26 cellular contexts compared by ENCODE assay signal in the genomic region with DNA sequence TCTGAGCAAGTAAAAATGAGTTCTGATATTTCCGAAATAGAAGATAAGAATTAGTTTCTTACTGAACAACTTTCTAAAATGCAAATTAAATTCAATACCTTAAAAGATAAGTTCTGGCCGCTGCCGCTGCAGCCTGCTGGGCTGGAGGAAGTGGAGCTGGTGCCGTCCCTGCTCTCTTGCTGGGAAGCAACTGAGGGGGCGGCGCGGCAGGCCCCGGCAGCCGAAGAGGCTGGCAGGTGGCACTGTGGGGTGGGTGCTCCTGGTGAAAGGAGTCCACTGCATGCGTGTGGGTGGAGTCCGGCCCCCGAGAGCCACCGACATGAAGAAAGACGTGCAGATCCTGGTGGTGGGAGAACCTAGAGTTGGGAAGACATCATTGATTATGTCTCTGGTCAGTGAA.
"Had no signal": no experiment of that assay in that cellular context is flagged by ENCODE, and none has a peak within 500 bp of the region (broad histone marks: within the 10 kb centered on the region; RNA-seq: fewer than 3 reads in every experiment).

No MANE protein-coding gene starts in this region.

- H3K4me3 ChIP-seq: ascending aorta, dorsolateral prefrontal cortex, esophagus muscularis mucosa, gastroesophageal sphincter, testis, vagina had no signal

- H3K27me3 ChIP-seq: ascending aorta, dorsolateral prefrontal cortex, esophagus muscularis mucosa, gastroesophageal sphincter, neutrophil, testis, vagina had no signal

- H3K27ac ChIP-seq: ascending aorta, dorsolateral prefrontal cortex, esophagus muscularis mucosa, gastroesophageal sphincter, neutrophil, testis, vagina had no signal

- H3K4me1 ChIP-seq: ascending aorta, esophagus muscularis mucosa, gastroesophageal sphincter, testis, vagina had no signal

- DNase-seq: activated CD4-positive, alpha-beta T cell treated with anti-CD3 and anti-CD28 coated beads for 36 hours; activated CD4-positive, alpha-beta T cell treated with anti-CD3 and anti-CD28 coated beads, Interleukin-2, amount 50 U/mL, for 4 hours; activated CD8-positive, alpha-beta memory T cell treated with anti-CD3 and anti-CD28 coated beads for 24 hours; activated CD8-positive, alpha-beta memory T cell treated with anti-CD3 and anti-CD28 coated beads, Interleukin-2, amount 50 U/mL, for 4 hours; activated T-cell treated with anti-CD3 and anti-CD28 coated beads, Interleukin-2, amount 50 U/mL, for 24 hours; central memory CD4-positive, alpha-beta T cell; dorsolateral prefrontal cortex; head of caudate nucleus; islet precursor cell; left colon; mesenchymal stem cell; small intestine; stimulated activated CD4-positive, alpha-beta T cell treated with anti-CD3 and anti-CD28 coated beads, Interleukin-15, amount 100 ng/mL, for 24 hours; testis; trophoblast cell had no signal

- H3K36me3 ChIP-seq: ascending aorta, esophagus muscularis mucosa, gastroesophageal sphincter, neutrophil, vagina had no signal

- ATAC-seq: activated CD4-positive, alpha-beta T cell treated with anti-CD3 and anti-CD28 coated beads for 36 hours; activated naive CD4-positive, alpha-beta T cell treated with anti-CD3 and anti-CD28 coated beads, Interleukin-2, amount 50 U/mL, for 72 hours; activated T-helper 17 cell treated with anti-CD3 and anti-CD28 coated beads, Interleukin-2, amount 50 U/mL, for 72 hours; gastroesophageal sphincter; left colon; sciatic nerve; stimulated activated memory B cell treated with anti-CD40 and anti-IgM and Interleukin-4, amounts not matched to agents 10 μg/mL and 1 μg/mL and 100 μg/mL, for 72 hours had no signal

- FAIRE-seq: colon, TTC549 had no signal

- H3K9me3 ChIP-seq: ascending aorta, gastroesophageal sphincter, neutrophil, testis, vagina had no signal
